Comparison of ENCODE assay signal across 30 cellular contexts in the genomic region with DNA sequence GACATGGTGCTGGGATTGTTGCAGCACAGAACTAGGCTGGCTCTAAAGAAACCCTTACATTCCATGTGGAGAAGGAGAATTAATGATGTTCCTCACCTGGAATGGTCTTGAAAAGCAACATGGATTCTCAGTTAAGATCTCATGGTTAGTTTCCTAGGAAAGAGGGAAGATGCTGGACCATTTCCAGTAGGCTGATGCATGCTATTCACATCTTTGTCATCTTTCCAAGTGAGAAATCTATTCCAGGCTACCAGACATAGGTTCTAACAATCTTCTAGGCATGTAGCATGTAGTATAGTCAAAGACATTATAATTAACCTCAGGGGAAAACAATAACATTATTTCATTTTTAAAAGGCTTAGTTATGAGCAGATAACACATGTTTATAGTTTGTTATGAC. TPM values are rescaled to one million over a fixed set of nuclear protein-coding genes. Genes with fewer than 3 reads are reported as not detected.
"Had no signal": no experiment of that assay in that cellular context is flagged by ENCODE, and none has a peak within 500 bp of the region (broad histone marks: within the 10 kb centered on the region; RNA-seq: fewer than 3 reads in every experiment).

No MANE protein-coding gene starts in this region.

- H3K27ac ChIP-seq: lower lobe of right lung, neural progenitor cell, spleen, thyroid gland, VCaP had no signal

- H3K4me3 ChIP-seq: lower lobe of right lung, neural progenitor cell, spleen, thyroid gland had no signal

- H3K4me1 ChIP-seq: spleen, thyroid gland had no signal

- DNase-seq: activated CD4-positive, alpha-beta T cell treated with anti-CD3 and anti-CD28 coated beads, Interleukin-2, amount 10 ng/mL, durations not matched to agents 24 days and 14 days; activated CD8-positive, alpha-beta memory T cell treated with anti-CD3 and anti-CD28 coated beads, Interleukin-2, amount 10 ng/mL, durations not matched to agents 7 days and 5 days; activated CD8-positive, alpha-beta T cell treated with anti-CD3 and anti-CD28 coated beads for 36 hours; activated effector memory CD4-positive, alpha-beta T cell treated with anti-CD3 and anti-CD28 coated beads, Interleukin-2, amount 50 U/mL, for 16 hours; activated naive CD4-positive, alpha-beta T cell treated with anti-CD3 and anti-CD28 coated beads, Interleukin-2, amount 10 ng/mL, durations not matched to agents 7 days and 5 days; activated T-cell treated with anti-CD3 and anti-CD28 coated beads for 4 hours; amygdala; dermis blood vessel endothelial cell; effector memory CD4-positive, alpha-beta T cell; immature natural killer cell; lower lobe of right lung; naive thymus-derived CD4-positive, alpha-beta T cell; retina; spleen; stimulated activated CD4-positive, alpha-beta T cell treated with anti-CD3 and anti-CD28 coated beads, Interleukin-4, amount 100 ng/mL, for 24 hours; stimulated activated naive CD4-positive, alpha-beta T cell treated with Interleukin-2 at 50 U/mL for 16 hours; thyroid gland had no signal

- H3K4me2 ChIP-seq: neural progenitor cell had no signal

- H3K36me3 ChIP-seq: lower lobe of right lung, neural progenitor cell, spleen, thyroid gland had no signal

- H2AFZ ChIP-seq: neural progenitor cell had no signal

- H3K27me3 ChIP-seq: spleen, thyroid gland had no signal

- H3K9me3 ChIP-seq: lower lobe of right lung, spleen, thyroid gland had no signal

- ATAC-seq: activated CD4-positive, CD25-positive, alpha-beta regulatory T cell treated with anti-CD3 and anti-CD28 coated beads, Interleukin-2, amount 50 U/mL, for 24 hours; activated CD8-positive, alpha-beta memory T cell treated with anti-CD3 and anti-CD28 coated beads, Interleukin-2, amount 10 ng/mL, durations not matched to agents 7 days and 5 days; activated CD8-positive, alpha-beta T cell treated with anti-CD3 and anti-CD28 coated beads for 36 hours; esophagus mucosa; left lobe of liver; lower lobe of right lung; naive thymus-derived CD4-positive, alpha-beta T cell had no signal

- H3K9ac ChIP-seq: neural progenitor cell had no signal

RNA-seq across cellular contexts. Expression of gene TMEM252, which starts 44.3 kb away (rescaled TPM):
- total RNA-seq: activated CD4-positive, alpha-beta T cell treated with anti-CD3 and anti-CD28 coated beads, Interleukin-2, amount 10 ng/mL, durations not matched to agents 24 days and 14 days; activated CD8-positive, alpha-beta memory T cell treated with anti-CD3 and anti-CD28 coated beads, Interleukin-2, amount 10 ng/mL, durations not matched to agents 7 days and 5 days; activated CD8-positive, alpha-beta T cell treated with anti-CD3 and anti-CD28 coated beads for 36 hours; chondrocyte; esophagus mucosa; glomerular endothelial cell; kidney epithelial cell; left lobe of liver; mesenteric fat pad; mucosa of gallbladder; naive thymus-derived CD4-positive, alpha-beta T cell; omental fat pad; posterior vena cava; T-helper 2 cell treated with Interferon-gamma antibody and Interleukin-4, amounts not matched to agents 100 ng/mL and 5 ng/mL, for 36 hours; thyroid gland had no signal
- polyA plus RNA-seq: immature natural killer cell; naive thymus-derived CD4-positive, alpha-beta T cell; spleen had no signal
